ENCODE assay signal across 8 cellular contexts in genomic region chr5:56327810-56328209, GRCh38.
A peak's percentile ranks its signal among the peaks of the same experiment; 100 is the strongest.
DNase-seq lines count a peak whose midpoint lies in the region; ATAC-seq and TF ChIP-seq lines count a peak whose summit lies in the region.

No MANE protein-coding gene starts in this region.

- H3K9me3 ChIP-seq in esophagus muscularis mucosa: no peaks in the 10 kb centered on the region

- DNase-seq in activated T-cell treated with anti-CD3 and anti-CD28 coated beads, Interleukin-2, amount 50 U/mL, for 1 hour: peak; percentile 48
- peak; percentile 88 for DNase-seq in stimulated activated CD4-positive, alpha-beta T cell treated with anti-CD3 and anti-CD28 coated beads, Interleukin-1b, Interleukin-23, amount 100 ng/mL, for 48 hours
- DNase-seq in esophagus muscularis mucosa (ENCODE audit: extremely low spot score) (no peak), DMS53 (lab: John Stamatoyannopoulos, UW) (no peak), NCI-H1092 treated with DMSO at 0.1 percent for 48 hours (lab: John Stamatoyannopoulos, UW) (no peak), NCI-H146 (lab: John Stamatoyannopoulos, UW) (no peak)

- H3K27me3 ChIP-seq in esophagus muscularis mucosa: no peaks in the 10 kb centered on the region

- TF ChIP-seq EP300 in esophagus muscularis mucosa (IDR thresholded peaks at IDR 0.05): no peak

- ATAC-seq in GM18858 (IDR thresholded peaks at IDR 0.05; ENCODE audit: unreplicated experiment): peak; percentile 52
- ATAC-seq in HG03135 (IDR thresholded peaks at IDR 0.05; ENCODE audit: unreplicated experiment): peak; percentile 84

- no peaks in the 10 kb centered on the region for H3K36me3 ChIP-seq in esophagus muscularis mucosa

- intact Hi-C loops in esophagus muscularis mucosa (cut with DNase I): no loop called here

- H3K27ac ChIP-seq in esophagus muscularis mucosa (replicated peaks in 1 of 4): no peak overlapping the region

- TF ChIP-seq POLR2A in esophagus muscularis mucosa (IDR thresholded peaks at IDR 0.05; ENCODE audit: low read depth): no peak

- WGBS in esophagus muscularis mucosa: 92% methylated on average over 6 of the region's 6 CpGs

- no peak overlapping the region for H3K4me3 ChIP-seq in esophagus muscularis mucosa

- peaks cover 0 to 6% (median 2%) of the 10 kb centered on the region in 4 donors for H3K4me1 ChIP-seq in esophagus muscularis mucosa

- TF ChIP-seq CTCF in esophagus muscularis mucosa (IDR thresholded peaks at IDR 0.05): no peak

Comparison
In these comparisons a context has a peak if more than half of its experiments do, and no peak if none do; other contexts are left out.
1. DNase-seq: peak in activated T-cell treated with anti-CD3 and anti-CD28 coated beads, Interleukin-2, amount 50 U/mL, for 1 hour (single experiment) and stimulated activated CD4-positive, alpha-beta T cell treated with anti-CD3 and anti-CD28 coated beads, Interleukin-1b, Interleukin-23, amount 100 ng/mL, for 48 hours (single experiment); none in esophagus muscularis mucosa (single experiment), DMS53 (single experiment), NCI-H1092 treated with DMSO at 0.1 percent for 48 hours (single experiment) and NCI-H146 (single experiment).